2 cellular contexts compared by ENCODE assay signal in genomic region chr5:83124593-83124992, GRCh38.
TF ChIP-seq lines count a peak whose summit lies in the region.

No MANE protein-coding gene starts in this region.

TF ChIP-seq in WTC11, 78 proteins besides CTCF, POLR2A, EP300 and RAD21:
- TF ChIP-seq E2F4 (CRISPR knock-in tag; IDR thresholded peaks at IDR 0.05; ENCODE audit: borderline replicate concordance, low read depth) (no peak), ATF1 (CRISPR knock-in tag; IDR thresholded peaks at IDR 0.05) (no peak), HMGXB4 (CRISPR knock-in tag; IDR thresholded peaks at IDR 0.05) (no peak), GABPB1 (CRISPR knock-in tag; IDR thresholded peaks at IDR 0.05) (peak; percentile 84), ARID4B (CRISPR knock-in tag; IDR thresholded peaks at IDR 0.05; ENCODE audit: borderline replicate concordance) (no peak)

TF ChIP-seq in HepG2, 621 proteins besides CTCF, POLR2A, EP300 and RAD21 (continues in another document):
- no peak for TF ChIP-seq TEF (CRISPR knock-in tag; IDR thresholded peaks at IDR 0.05)
- TF ChIP-seq SMC3 (IDR thresholded peaks at IDR 0.05; ENCODE audit: low read length), result peak; percentile 41; the same call in 1 of the 2 replicates
- TF ChIP-seq FLYWCH1 (CRISPR knock-in tag; IDR thresholded peaks at IDR 0.05), result no peak
- TF ChIP-seq HMG20A (CRISPR knock-in tag; IDR thresholded peaks at IDR 0.05; ENCODE audit: borderline replicate concordance), result peak; percentile 99
- peak; percentile 70; the same call in 1 of the 2 replicates for TF ChIP-seq FOXK2 (IDR thresholded peaks at IDR 0.05)
- peak; percentile 91 for TF ChIP-seq CEBPG (CRISPR knock-in tag; IDR thresholded peaks at IDR 0.05)
- peak; percentile 97 for TF ChIP-seq HMG20B (CRISPR knock-in tag; conservative IDR thresholded peaks at IDR 0.05)
- TF ChIP-seq ZNF17 (CRISPR knock-in tag; IDR thresholded peaks at IDR 0.05), result no peak
- peak; percentile 65; the same call in 1 of the 2 replicates for TF ChIP-seq SALL1 (CRISPR knock-in tag; IDR thresholded peaks at IDR 0.05)
- no peak for TF ChIP-seq ZNF274 (CRISPR knock-in tag; IDR thresholded peaks at IDR 0.05)
- no peak for TF ChIP-seq KIAA2018 (CRISPR knock-in tag; IDR thresholded peaks at IDR 0.05; ENCODE audit: borderline replicate concordance)
- TF ChIP-seq ARNTL (CRISPR knock-in tag; IDR thresholded peaks at IDR 0.05), result peak; percentile 55; the same call in 1 of the 2 replicates
- TF ChIP-seq ZFP1 (CRISPR knock-in tag; IDR thresholded peaks at IDR 0.05), result peak; percentile 78; the same call in 1 of the 2 replicates
- peak; percentile 76; the same call in 1 of the 2 replicates for TF ChIP-seq ZNF414 (CRISPR knock-in tag; IDR thresholded peaks at IDR 0.05)
- TF ChIP-seq MEIS2 (CRISPR knock-in tag; IDR thresholded peaks at IDR 0.05), result peak; percentile 26; the same call in 1 of the 2 replicates
- TF ChIP-seq NR2C2 (CRISPR knock-in tag; IDR thresholded peaks at IDR 0.05; ENCODE audit: borderline replicate concordance), result peak; percentile 66; the same call in 1 of the 2 replicates
- TF ChIP-seq JUNB (CRISPR knock-in tag; IDR thresholded peaks at IDR 0.05; ENCODE audit: borderline replicate concordance), result peak; percentile 75; the same call in 1 of the 2 replicates
- no peak for TF ChIP-seq ZNF713 (CRISPR knock-in tag; IDR thresholded peaks at IDR 0.05)
- no peak for TF ChIP-seq ZNF3 (CRISPR knock-in tag; IDR thresholded peaks at IDR 0.05)
- TF ChIP-seq HDAC6 (IDR thresholded peaks at IDR 0.05; ENCODE audit: low read depth, low read length), result no peak
- peak; percentile 96 for TF ChIP-seq FOXA1 (IDR thresholded peaks at IDR 0.05)
- peak; percentile 97 for TF ChIP-seq FOXA1 (CRISPR knock-in tag; IDR thresholded peaks at IDR 0.05)
- TF ChIP-seq TBX3 (IDR thresholded peaks at IDR 0.05; ENCODE audit: borderline replicate concordance), result peak; percentile 98
- TF ChIP-seq NR2F1 (CRISPR knock-in tag; IDR thresholded peaks at IDR 0.05), result peak; percentile 95 to 99
- TF ChIP-seq ZNF614 (CRISPR knock-in tag; IDR thresholded peaks at IDR 0.05; ENCODE audit: borderline replicate concordance), result 0 out of 2 replicates have a peak, but pooled peaks have one; percentile 42
- peak; percentile 88 for TF ChIP-seq PAXIP1 (CRISPR knock-in tag; conservative IDR thresholded peaks at IDR 0.05)
- 0 out of 2 replicates have a peak, but pooled peaks have one; percentile 15 for TF ChIP-seq GABPB1 (CRISPR knock-in tag; IDR thresholded peaks at IDR 0.05)
- 0 out of 2 replicates have a peak, but pooled peaks have one; percentile 33 for TF ChIP-seq RNF219 (CRISPR knock-in tag; IDR thresholded peaks at IDR 0.05)
- peak; percentile 97 for TF ChIP-seq RXRB (CRISPR knock-in tag; IDR thresholded peaks at IDR 0.05; ENCODE audit: borderline replicate concordance)
- TF ChIP-seq SPEN (CRISPR knock-in tag; IDR thresholded peaks at IDR 0.05; ENCODE audit: low read depth), result no peak
- peak; percentile 91 for TF ChIP-seq GFI1 (CRISPR knock-in tag; IDR thresholded peaks at IDR 0.05; ENCODE audit: borderline replicate concordance)
- no peak for TF ChIP-seq DRAP1 (CRISPR knock-in tag; IDR thresholded peaks at IDR 0.05)
- TF ChIP-seq ZBTB44 (CRISPR knock-in tag; IDR thresholded peaks at IDR 0.05), result no peak
- TF ChIP-seq STAT6 (CRISPR knock-in tag; IDR thresholded peaks at IDR 0.05; ENCODE audit: borderline replicate concordance), result 0 out of 2 replicates have a peak, but pooled peaks have one; percentile 73
- TF ChIP-seq KMT2B (CRISPR knock-in tag; IDR thresholded peaks at IDR 0.05), result 0 out of 2 replicates have a peak, but pooled peaks have one; percentile 46
- peak; percentile 75; the same call in 1 of the 2 replicates for TF ChIP-seq FOSL1 (CRISPR knock-in tag; IDR thresholded peaks at IDR 0.05; ENCODE audit: borderline replicate concordance)
